ENCODE assay signal across 1 cellular context in the genomic region with DNA sequence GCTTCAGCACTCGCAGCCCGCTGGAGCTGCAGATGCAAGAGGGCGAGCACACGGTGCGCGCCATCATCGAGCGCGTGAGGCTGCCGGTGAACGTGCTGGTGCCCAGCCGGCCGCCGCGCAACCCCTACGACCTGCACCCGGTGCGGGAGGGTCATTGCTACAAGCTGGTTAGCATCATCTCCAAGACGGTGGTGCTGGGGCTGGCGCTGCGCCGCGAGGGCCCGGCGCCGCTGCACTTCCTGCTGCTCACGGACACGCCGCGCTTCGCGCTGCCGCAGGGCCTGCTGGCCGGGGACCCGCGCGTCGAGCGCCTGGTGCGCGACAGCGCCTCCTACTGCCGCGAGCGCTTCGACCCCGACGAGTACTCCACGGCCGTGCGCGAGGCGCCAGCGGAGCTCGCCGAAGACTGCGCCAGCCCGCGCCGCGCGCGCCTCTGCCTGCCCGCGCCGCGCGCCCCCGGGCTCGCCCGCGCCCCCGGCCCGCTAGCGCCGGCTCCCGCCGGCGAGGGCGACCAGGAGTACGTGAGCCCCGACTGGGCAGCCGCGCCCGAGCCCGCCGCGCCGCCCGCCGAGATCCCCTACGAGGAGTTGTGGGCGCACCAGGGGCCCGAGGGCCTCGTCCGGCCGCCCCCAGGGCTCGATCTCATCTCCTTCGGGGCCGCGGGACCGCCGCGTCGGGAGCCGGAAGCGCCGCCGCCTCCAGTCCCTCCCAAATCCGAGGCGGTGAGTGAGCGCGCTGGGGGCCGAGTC.
TF ChIP-seq lines count a peak whose summit lies in the region.

No MANE protein-coding gene starts in this region.

TF ChIP-seq in K562, 482 proteins besides CTCF, POLR2A, EP300 and RAD21 (continued from another document and continues in another):
- TF ChIP-seq ZNF512 (tag; IDR thresholded peaks at IDR 0.05) (no peak), FOSL1 (tag; conservative IDR thresholded peaks at IDR 0.05) (peak; percentile 48), NCOA4 (IDR thresholded peaks at IDR 0.05; ENCODE audit: partially characterized antibody) (no peak), SP2 (IDR thresholded peaks at IDR 0.05; ENCODE audit: extremely low read depth, low read depth, low read length, poor library complexity, severe bottlenecking) (no peak), RFX5 (IDR thresholded peaks at IDR 0.05; ENCODE audit: low read depth, low read length) (no peak), TEAD2 (tag; IDR thresholded peaks at IDR 0.05) (no peak), TEAD4 (IDR thresholded peaks at IDR 0.05; ENCODE audit: low read length) (no peak), TEAD4 (CRISPR knock-in tag; IDR thresholded peaks at IDR 0.05; ENCODE audit: borderline replicate concordance) (no peak), C11orf30 (IDR thresholded peaks at IDR 0.05; ENCODE audit: low read depth) (no peak), TARDBP (IDR thresholded peaks at IDR 0.05) (peak; percentile 45; the same call in 1 of the 2 replicates), RAD51 (IDR thresholded peaks at IDR 0.05; ENCODE audit: borderline replicate concordance, low read depth) (no peak), PURB (CRISPR knock-in tag; IDR thresholded peaks at IDR 0.05; ENCODE audit: low read depth) (no peak), MED1 (CRISPR knock-in tag; IDR thresholded peaks at IDR 0.05; ENCODE audit: borderline replicate concordance) (no peak), ETV6 (IDR thresholded peaks at IDR 0.05; ENCODE audit: borderline replicate concordance in 1 of 2, low read depth in 2 of 2, low read length in 1 of 2) (no peak), ETV6 (CRISPR knock-in tag; IDR thresholded peaks at IDR 0.05; ENCODE audit: borderline replicate concordance) (no peak), HIVEP1 (CRISPR knock-in tag; IDR thresholded peaks at IDR 0.05) (0 out of 2 replicates have a peak, but pooled peaks have one; percentile 46), POLR2H (tag; IDR thresholded peaks at IDR 0.05; ENCODE audit: low read depth) (no peak), TFAM (CRISPR knock-in tag; conservative IDR thresholded peaks at IDR 0.05) (no peak), E2F1 (CRISPR knock-in tag; IDR thresholded peaks at IDR 0.05) (peak; percentile 82; the same call in 1 of the 2 replicates), FIP1L1 (IDR thresholded peaks at IDR 0.05; ENCODE audit: low read depth, low read length, poor library complexity, severe bottlenecking) (peak; percentile 84), ZFP36 (IDR thresholded peaks at IDR 0.05; ENCODE audit: low read depth, low read length, partially characterized antibody) (no peak), SIRT6 (IDR thresholded peaks at IDR 0.05; ENCODE audit: low read depth, low read length) (no peak), ELF2 (CRISPR knock-in tag; IDR thresholded peaks at IDR 0.05) (peak; percentile 39; the same call in 1 of the 2 replicates), MAZ (CRISPR knock-in tag; conservative IDR thresholded peaks at IDR 0.05 in 1 of 2, IDR thresholded peaks at IDR 0.05 in 1 of 2) (peak in 1 of 2 experiments; percentile 55), TCF7 (IDR thresholded peaks at IDR 0.05; ENCODE audit: borderline replicate concordance) (0 out of 2 replicates have a peak, but pooled peaks have one; percentile 12), MGA (IDR thresholded peaks at IDR 0.05) (peak; percentile 93), ZBTB33 (CRISPR knock-in tag; IDR thresholded peaks at IDR 0.05) (peak; percentile 97), NBN (IDR thresholded peaks at IDR 0.05; ENCODE audit: low read depth) (no peak)
- TF ChIP-seq, protein P1, sequence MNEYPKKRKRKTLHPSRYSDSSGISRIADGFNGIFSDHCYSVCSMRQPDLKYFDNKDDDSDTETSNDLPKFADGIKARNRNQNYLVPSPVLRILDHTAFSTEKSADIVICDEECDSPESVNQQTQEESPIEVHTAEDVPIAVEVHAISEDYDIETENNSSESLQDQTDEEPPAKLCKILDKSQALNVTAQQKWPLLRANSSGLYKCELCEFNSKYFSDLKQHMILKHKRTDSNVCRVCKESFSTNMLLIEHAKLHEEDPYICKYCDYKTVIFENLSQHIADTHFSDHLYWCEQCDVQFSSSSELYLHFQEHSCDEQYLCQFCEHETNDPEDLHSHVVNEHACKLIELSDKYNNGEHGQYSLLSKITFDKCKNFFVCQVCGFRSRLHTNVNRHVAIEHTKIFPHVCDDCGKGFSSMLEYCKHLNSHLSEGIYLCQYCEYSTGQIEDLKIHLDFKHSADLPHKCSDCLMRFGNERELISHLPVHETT (CRISPR knock-in tag; conservative IDR thresholded peaks at IDR 0.05 in 1 of 2, IDR thresholded peaks at IDR 0.05 in 1 of 2): peak in 1 of 2 experiments; percentile 84; a peak in 2 of 4 replicates
- TF ChIP-seq, protein P2, sequence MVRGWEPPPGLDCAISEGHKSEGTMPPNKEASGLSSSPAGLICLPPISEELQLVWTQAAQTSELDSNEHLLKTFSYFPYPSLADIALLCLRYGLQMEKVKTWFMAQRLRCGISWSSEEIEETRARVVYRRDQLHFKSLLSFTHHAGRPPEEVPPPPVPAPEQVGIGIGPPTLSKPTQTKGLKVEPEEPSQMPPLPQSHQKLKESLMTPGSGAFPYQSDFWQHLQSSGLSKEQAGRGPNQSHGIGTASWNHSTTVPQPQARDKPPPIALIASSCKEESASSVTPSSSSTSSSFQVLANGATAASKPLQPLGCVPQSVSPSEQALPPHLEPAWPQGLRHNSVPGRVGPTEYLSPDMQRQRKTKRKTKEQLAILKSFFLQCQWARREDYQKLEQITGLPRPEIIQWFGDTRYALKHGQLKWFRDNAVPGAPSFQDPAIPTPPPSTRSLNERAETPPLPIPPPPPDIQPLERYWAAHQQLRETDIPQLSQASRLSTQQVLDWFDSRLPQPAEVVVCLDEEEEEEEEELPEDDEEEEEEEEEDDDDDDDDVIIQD (CRISPR knock-in tag; IDR thresholded peaks at IDR 0.05): peak; percentile 21; the same call in 1 of the 2 replicates
